ENCODE assay signal across 15 cellular contexts in genomic region chr1:119783354-119784126, GRCh38. TPM values are rescaled to one million over a fixed set of nuclear protein-coding genes. Genes with fewer than 3 reads are reported as not detected.
DNase-seq lines count a peak whose midpoint lies in the region; ATAC-seq, FAIRE-seq and TF ChIP-seq lines count a peak whose summit lies in the region.
"Had no signal": no experiment of that assay in that cellular context is flagged by ENCODE, and none has a peak within 500 bp of the region (broad histone marks: within the 10 kb centered on the region; RNA-seq: fewer than 3 reads in every experiment).

No MANE protein-coding gene starts in this region.

- no peak for FAIRE-seq in GM12891 (lab: Jason Lieb, UNC)

- peak; percentile 49 for ATAC-seq in left ventricle myocardium superior
- no peak for ATAC-seq in heart right ventricle

- H3K36me3 ChIP-seq in heart right ventricle (no peaks in the 10 kb centered on the region), esophagus squamous epithelium (no peaks in the 10 kb centered on the region), thyroid gland (no peaks in the 10 kb centered on the region)
- H3K36me3 ChIP-seq: HAP-1, prostate gland had no signal

- no peak for TF ChIP-seq POLR2A in esophagus squamous epithelium (IDR thresholded peaks at IDR 0.05)
- no peak for TF ChIP-seq POLR2A in thyroid gland (IDR thresholded peaks at IDR 0.05)
- TF ChIP-seq POLR2A in GM12891 (IDR thresholded peaks at IDR 0.05; ENCODE audit: low read depth, low read length) = no peak

- 66 to 74% methylated on average over 5 of the region's 5 CpGs for WGBS in heart right ventricle, 2 donors
- WGBS in esophagus squamous epithelium, 2 donors = 63% methylated on average over 5 of the region's 5 CpGs
- 77 to 85% methylated on average over 5 of the region's 5 CpGs for WGBS in thyroid gland, 2 donors

- intact Hi-C loops in left ventricle myocardium superior (cut with micrococcal nuclease) (no loop called here), heart right ventricle (cut with DNase I) (no loop called here), esophagus squamous epithelium (cut with DNase I) (no loop called here), thyroid gland (cut with DNase I) (no loop called here), dorsolateral prefrontal cortex (cut with DNase I) (no loop called here)

- DNase-seq in left ventricle myocardium superior (no peak), heart right ventricle (no peak), SKM-1 treated with dmso at 0.1 percent for 144 hours (lab: John Stamatoyannopoulos, UW; ENCODE audit: unreplicated experiment) (peak; percentile 42), esophagus squamous epithelium (lab: John Stamatoyannopoulos, UW) (no peak), thyroid gland (no peak), dorsolateral prefrontal cortex (no peak), NAMALWA (ENCODE audit: low spot score) (no peak), GM12891 (ENCODE audit: insufficient read length, low spot score) (no peak)
- DNase-seq: activated CD4-positive, alpha-beta T cell treated with anti-CD3 and anti-CD28 coated beads for 48 hours; NCI-H1105 treated with DMSO at 0.1 percent for 48 hours; NCI-H526 treated with DMSO at 0.1 percent for 48 hours; stimulated activated CD4-positive, alpha-beta T cell treated with anti-CD3 and anti-CD28 coated beads, Interleukin-2, amount 100 ng/mL, for 48 hours had no signal

- H3K27ac ChIP-seq in heart right ventricle (no peak overlapping the region), esophagus squamous epithelium (peak overlapping the region; percentile 52 to 76 (median 59)), thyroid gland (peak overlapping the region; percentile 1 to 57 (median 54)), dorsolateral prefrontal cortex (no peak overlapping the region)

- TF ChIP-seq CTCF in heart right ventricle (IDR thresholded peaks at IDR 0.05) (no peak), esophagus squamous epithelium (IDR thresholded peaks at IDR 0.05) (no peak), thyroid gland (IDR thresholded peaks at IDR 0.05) (no peak), dorsolateral prefrontal cortex (IDR thresholded peaks at IDR 0.05 in 54 of 56, conservative IDR thresholded peaks at IDR 0.05 in 2 of 56; ENCODE audit: low read depth in 1 of 56, partially characterized antibody in 56 of 56) (no peak)

- H3K27me3 ChIP-seq in heart right ventricle (no peaks in the 10 kb centered on the region), esophagus squamous epithelium (no peaks in the 10 kb centered on the region), thyroid gland (no peaks in the 10 kb centered on the region), dorsolateral prefrontal cortex (peaks cover 0 to 5% (median 0%) of the 10 kb centered on the region in 45 donors)

- H3K9me3 ChIP-seq in heart right ventricle (no peaks in the 10 kb centered on the region), esophagus squamous epithelium (no peaks in the 10 kb centered on the region), thyroid gland (no peaks in the 10 kb centered on the region)
- H3K9me3 ChIP-seq: HAP-1, prostate gland had no signal

- H3K4me3 ChIP-seq in heart right ventricle (no peak overlapping the region), esophagus squamous epithelium (no peak overlapping the region), thyroid gland (replicated peaks in 1 of 3) (no peak overlapping the region), dorsolateral prefrontal cortex (no peak overlapping the region)
- H3K4me3 ChIP-seq: HAP-1, prostate gland had no signal

- peaks cover 0 to 9% (median 4%) of the 10 kb centered on the region in 9 donors for H3K4me1 ChIP-seq in heart right ventricle
- peaks cover 36 to 86% (median 44%) of the 10 kb centered on the region in 3 donors for H3K4me1 ChIP-seq in esophagus squamous epithelium
- H3K4me1 ChIP-seq in thyroid gland = peaks cover 30 to 33% of the 10 kb centered on the region in 2 donors
- H3K4me1 ChIP-seq: HAP-1, prostate gland had no signal

TF ChIP-seq in GM12891, 5 proteins besides CTCF, POLR2A, EP300 and RAD21:
- TF ChIP-seq POLR2AphosphoS5 (IDR thresholded peaks at IDR 0.05; ENCODE audit: low read depth, low read length) = no peak
- TF ChIP-seq SPI1 (IDR thresholded peaks at IDR 0.05; ENCODE audit: low read depth, low read length) = no peak
- no peak for TF ChIP-seq TAF1 (IDR thresholded peaks at IDR 0.05; ENCODE audit: low read depth, low read length)
- TF ChIP-seq PAX5 (IDR thresholded peaks at IDR 0.05; ENCODE audit: insufficient read depth, low read length, severe bottlenecking) = no peak
- no peak for TF ChIP-seq POU2F2 (IDR thresholded peaks at IDR 0.05; ENCODE audit: low read depth, low read length)

RNA-seq across cellular contexts. Expression of gene HMGCS2, which starts 14.8 kb away (rescaled TPM):
- 149 TPM for total RNA-seq in left ventricle myocardium superior
- total RNA-seq in heart right ventricle = 100 to 1,000 TPM in 2 of 10 donors, 10 to 100 TPM in 3, 1 to 10 TPM in 4, under 1 TPM in 1; 0.83 to 313 (median 11.2) TPM
- polyA plus RNA-seq in heart right ventricle = 10 to 100 TPM in 1 of 2 donors, 1 to 10 TPM in 1; 1.1 to 36.9 TPM
- 10 to 100 TPM in 1 of 4 donors, 1 to 10 TPM in 2, not detected in 1; 1.1 to 27.0 (median 2.5) TPM for total RNA-seq in esophagus squamous epithelium
- 1 to 10 TPM in 2 of 4 donors, not detected in 2; 6.4 to 8.1 TPM for total RNA-seq in thyroid gland
- 1 to 10 TPM in 1 of 120 experiments, not detected in 119; 1.1 TPM for total RNA-seq in dorsolateral prefrontal cortex
- polyA plus RNA-seq in GM12891 (2012; ENCODE audit: low read depth, missing spikeins) = not detected
- total RNA-seq: mononuclear cell had no signal

RNA-seq across cellular contexts. Expression of gene REG4, which starts 27.7 kb away (rescaled TPM):
- total RNA-seq in left ventricle myocardium superior (not detected), heart right ventricle (not detected), esophagus squamous epithelium (not detected), thyroid gland (not detected), dorsolateral prefrontal cortex (not detected)
- polyA plus RNA-seq in heart right ventricle = not detected
- not detected for polyA plus RNA-seq in GM12891 (2012; ENCODE audit: low read depth, missing spikeins)

Comparison
In these comparisons a context has a peak if more than half of its experiments do, and no peak if none do; other contexts are left out.
1. H3K27ac ChIP-seq: peak in esophagus squamous epithelium (4 of 4) and thyroid gland (3 of 3); none in heart right ventricle (0 of 10) and dorsolateral prefrontal cortex (0 of 59).